Comparison of ENCODE assay signal across 8 cellular contexts in genomic region chr15:67520976-67521769, GRCh38. TPM values are rescaled to one million over a fixed set of nuclear protein-coding genes. Genes with fewer than 3 reads are reported as not detected.
DNase-seq lines count a peak whose midpoint lies in the region; ATAC-seq and TF ChIP-seq lines count a peak whose summit lies in the region.

Gene C15orf61 (plus strand): TSS chr15:67521131. CDS start chr15:67521249, 118 bp downstream.

- peaks cover 13% of the 10 kb centered on the region for H3K4me1 Mint-ChIP-seq in endothelial cell (ENCODE audit: unreplicated experiment)

- peak; percentile 89 for DNase-seq in COR-L47 (lab: John Stamatoyannopoulos, UW)
- DNase-seq in NOMO-1 (lab: John Stamatoyannopoulos, UW; ENCODE audit: unreplicated experiment in 2 of 2) = peak; percentile 69 to 85
- peak; percentile 50 for DNase-seq in activated CD8-positive, alpha-beta memory T cell treated with anti-CD3 and anti-CD28 coated beads, Interleukin-2, amount 50 U/mL, for 24 hours (ENCODE audit: extremely low read depth)
- DNase-seq in endothelial cell (ENCODE audit: low spot score) = peak; percentile 77
- DNase-seq in midbrain (lab: John Stamatoyannopoulos, UW) = peak; percentile 84
- DNase-seq in stimulated activated CD8-positive, alpha-beta memory T cell treated with anti-CD3 and anti-CD28 coated beads, Interleukin-15, amount 100 ng/mL, for 48 hours (ENCODE audit: low read depth in 2 of 2) = peak; percentile 81

- no peak for TF ChIP-seq CTCF in endothelial cell (IDR thresholded peaks at IDR 0.05; ENCODE audit: unreplicated experiment)

- H3K4me3 Mint-ChIP-seq in endothelial cell (ENCODE audit: unreplicated experiment) = peak within 1 kb of the TSS; percentile 91

- ATAC-seq in GM19463 (IDR thresholded peaks at IDR 0.05; ENCODE audit: unreplicated experiment) = peak; percentile 69
- peak; percentile 33 for ATAC-seq in HG03575 (IDR thresholded peaks at IDR 0.05; ENCODE audit: extremely low read depth, insufficient number of reproducible peaks, low FRiP score, unreplicated experiment)

- H3K27me3 Mint-ChIP-seq in endothelial cell (ENCODE audit: unreplicated experiment) = no peaks in the 10 kb centered on the region

- H3K27ac Mint-ChIP-seq in endothelial cell (ENCODE audit: unreplicated experiment) = peak within 1 kb of the TSS; percentile 32

- H3K36me3 Mint-ChIP-seq in endothelial cell (ENCODE audit: low read depth, unreplicated experiment) = no peaks in the 10 kb centered on the region

- H3K9me3 Mint-ChIP-seq in endothelial cell (ENCODE audit: unreplicated experiment) = no peaks in the 10 kb centered on the region

RNA-seq across cellular contexts. Expression of gene C15orf61, which starts in this region (rescaled TPM):
- 4.5 TPM for total RNA-seq in endothelial cell (ENCODE audit: unreplicated experiment)

Comparison
In these comparisons a context has a peak if more than half of its experiments do, and no peak if none do; other contexts are left out.
1. Peak in every context shown above with its lines: DNase-seq and ATAC-seq.